ENCODE assay signal across 11 cellular contexts in genomic region chr21:32008714-32009113, GRCh38.
"Had no signal": no experiment of that assay in that cellular context is flagged by ENCODE, and none has a peak within 500 bp of the region (broad histone marks: within the 10 kb centered on the region; RNA-seq: fewer than 3 reads in every experiment).

No MANE protein-coding gene starts in this region.

- H2AFZ ChIP-seq: GM23338 had no signal

- H3K4me1 Mint-ChIP-seq: GM23338, H9 had no signal

- H3K27ac ChIP-seq: HL-60, KMS-11 had no signal

- H3K4me3 Mint-ChIP-seq: GM23338, H9, HFFc6 had no signal

- H3K9ac ChIP-seq: KMS-11 had no signal

- H3K4me2 ChIP-seq: GM23338, KMS-11 had no signal

- H3K9me3 Mint-ChIP-seq: H9 had no signal

- ATAC-seq: GM23338 had no signal

- FAIRE-seq: H1, H54 had no signal

- DNase-seq: H9, HCEC 1CT, HFFc6, IMR-90, Karpas-422, KBM-7 had no signal

- H3K27ac Mint-ChIP-seq: GM23338, H9, HFFc6 had no signal

- H3K4me3 ChIP-seq: GM23338 had no signal
